Comparison of ENCODE assay signal across 8 cellular contexts in genomic region chr1:204828352-204828850, GRCh38. TPM values are rescaled to one million over a fixed set of nuclear protein-coding genes. Genes with fewer than 3 reads are reported as not detected.
DNase-seq lines count a peak whose midpoint lies in the region; ATAC-seq, FAIRE-seq and TF ChIP-seq lines count a peak whose summit lies in the region.

No MANE protein-coding gene starts in this region.

- ATAC-seq in SK-N-SH treated with all-trans-retinoic acid at 6 μM for 48 hours (peak; percentile 91), left lobe of liver (peak; percentile 79), GM21390 (IDR thresholded peaks at IDR 0.05; ENCODE audit: unreplicated experiment) (no peak), GM21515 (IDR thresholded peaks at IDR 0.05; ENCODE audit: unreplicated experiment) (no peak)

- H3K27me3 ChIP-seq in BE2C, result peaks cover 4% of the 10 kb centered on the region; the same call in 1 of the 2 replicates
- peaks cover 7% of the 10 kb centered on the region for H3K27me3 ChIP-seq in colonic mucosa

- peak; percentile 92 for FAIRE-seq in HTR-8/SVneo (lab: Jason Lieb, UNC)

- H3K36me3 ChIP-seq in BE2C, result no peaks in the 10 kb centered on the region; the same call in 1 of the 2 replicates
- H3K36me3 ChIP-seq in colonic mucosa, result no peaks in the 10 kb centered on the region

- DNase-seq in BE2C (peak; percentile 92), HTR-8/SVneo (ENCODE audit: insufficient read length, low spot score) (peak; percentile 79), colonic mucosa (peak; percentile 60), left lobe of liver (ENCODE audit: low spot score) (peak; percentile 50)
- DNase-seq in stimulated activated CD4-positive, alpha-beta T cell treated with anti-CD3 and anti-CD28 coated beads, Interleukin-2, amount 100 ng/mL, for 24 hours, result peak; percentile 45 to 70

- intact Hi-C loops in colonic mucosa (cut with DNase I), result loop anchor here (5.0 kb wide), 1 partner anchor 114 kb away; no protein-coding TSS in a partner anchor

- peak overlapping the region in 1 of 2 donors; percentile 13 for H3K9ac ChIP-seq in colonic mucosa (ENCODE audit: low read depth in 2 of 2, low read length in 2 of 2)

- peaks cover 13% of the 10 kb centered on the region for H3K4me1 ChIP-seq in BE2C
- no peaks in the 10 kb centered on the region for H3K4me1 ChIP-seq in colonic mucosa

- H3K9me3 ChIP-seq in BE2C, result no peaks in the 10 kb centered on the region
- H3K9me3 ChIP-seq in colonic mucosa, result no peaks in the 10 kb centered on the region

- no peak overlapping the region for H3K27ac ChIP-seq in colonic mucosa

- H3K4me3 ChIP-seq in BE2C (ENCODE audit: low read depth, low read length) (peak overlapping the region; percentile 68), colonic mucosa (peak overlapping the region; percentile 15)

- peak; percentile 10; the same call in 1 of the 2 replicates for TF ChIP-seq CTCF in BE2C (IDR thresholded peaks at IDR 0.05; ENCODE audit: low read depth, low read length)
- TF ChIP-seq CTCF in colonic mucosa (IDR thresholded peaks at IDR 0.05), result no peak

TF ChIP-seq in SK-N-SH treated with all-trans-retinoic acid at 6 μM for 48 hours, 23 proteins besides CTCF, POLR2A, EP300 and RAD21:
- TF ChIP-seq ZFP3 (CRISPR knock-in tag; IDR thresholded peaks at IDR 0.05), result peak; percentile 87
- TF ChIP-seq PPARA (CRISPR knock-in tag; IDR thresholded peaks at IDR 0.05; ENCODE audit: borderline replicate concordance), result peak; percentile 92; the same call in 1 of the 2 replicates
- no peak for TF ChIP-seq ESRRG (CRISPR knock-in tag; IDR thresholded peaks at IDR 0.05)
- TF ChIP-seq ISL1 (CRISPR knock-in tag; IDR thresholded peaks at IDR 0.05), result peak; percentile 37; the same call in 1 of the 2 replicates
- TF ChIP-seq ZFP30 (CRISPR knock-in tag; IDR thresholded peaks at IDR 0.05), result peak; percentile 58
- TF ChIP-seq ZNF70 (CRISPR knock-in tag; IDR thresholded peaks at IDR 0.05), result peak; percentile 70
- TF ChIP-seq SNAI2 (CRISPR knock-in tag; IDR thresholded peaks at IDR 0.05), result peak; percentile 96
- TF ChIP-seq BACH2 (CRISPR knock-in tag; IDR thresholded peaks at IDR 0.05; ENCODE audit: borderline replicate concordance), result peak; percentile 94
- TF ChIP-seq ZC3H10 (CRISPR knock-in tag; IDR thresholded peaks at IDR 0.05), result no peak
- no peak for TF ChIP-seq TOX (CRISPR knock-in tag; IDR thresholded peaks at IDR 0.05; ENCODE audit: borderline replicate concordance)
- no peak for TF ChIP-seq TCF4 (CRISPR knock-in tag; IDR thresholded peaks at IDR 0.05; ENCODE audit: borderline replicate concordance)
- TF ChIP-seq PATZ1 (CRISPR knock-in tag; IDR thresholded peaks at IDR 0.05; ENCODE audit: borderline replicate concordance), result no peak
- TF ChIP-seq ZNF565 (CRISPR knock-in tag; conservative IDR thresholded peaks at IDR 0.05; ENCODE audit: low read depth), result peak; percentile 93
- TF ChIP-seq CSDC2 (CRISPR knock-in tag; IDR thresholded peaks at IDR 0.05), result peak; percentile 97
- TF ChIP-seq GLIS3 (CRISPR knock-in tag; IDR thresholded peaks at IDR 0.05), result no peak; the same call in 1 of the 2 replicates
- TF ChIP-seq POU6F1 (CRISPR knock-in tag; IDR thresholded peaks at IDR 0.05; ENCODE audit: borderline replicate concordance, low read depth), result no peak
- no peak for TF ChIP-seq ARNTL (CRISPR knock-in tag; IDR thresholded peaks at IDR 0.05; ENCODE audit: borderline replicate concordance, low read depth)
- 0 out of 2 replicates have a peak, but pooled peaks have one; percentile 54 for TF ChIP-seq OSR1 (CRISPR knock-in tag; IDR thresholded peaks at IDR 0.05)
- no peak for TF ChIP-seq CREB5 (CRISPR knock-in tag; IDR thresholded peaks at IDR 0.05; ENCODE audit: low read depth)
- TF ChIP-seq ZNF8 (CRISPR knock-in tag; IDR thresholded peaks at IDR 0.05), result peak; percentile 23; the same call in 1 of the 2 replicates
- no peak for TF ChIP-seq RARB (CRISPR knock-in tag; IDR thresholded peaks at IDR 0.05)
- no peak for TF ChIP-seq CSRNP3 (CRISPR knock-in tag; IDR thresholded peaks at IDR 0.05)
- TF ChIP-seq TSHZ2 (CRISPR knock-in tag; IDR thresholded peaks at IDR 0.05), result peak; percentile 99

RNA-seq across cellular contexts. Expression of gene NFASC, which starts 42.3 kb away (rescaled TPM):
- polyA plus RNA-seq in BE2C (2012; ENCODE audit: insufficient read depth, insufficient read length, low read depth), result 34.4 TPM
- total RNA-seq in colonic mucosa, result 10 to 100 TPM; 12.1 to 13.9 TPM
- total RNA-seq in left lobe of liver, result 2.7 TPM

Comparison
In these comparisons a context has a peak if more than half of its experiments do, and no peak if none do; other contexts are left out.
1. ATAC-seq: peak in SK-N-SH treated with all-trans-retinoic acid at 6 μM for 48 hours (single experiment) and left lobe of liver (single experiment); none in GM21390 (single experiment) and GM21515 (single experiment).
2. Peak in every context shown above with its lines, with median percentiles within 50 percentile points of each other: DNase-seq.